In the genomic region with DNA sequence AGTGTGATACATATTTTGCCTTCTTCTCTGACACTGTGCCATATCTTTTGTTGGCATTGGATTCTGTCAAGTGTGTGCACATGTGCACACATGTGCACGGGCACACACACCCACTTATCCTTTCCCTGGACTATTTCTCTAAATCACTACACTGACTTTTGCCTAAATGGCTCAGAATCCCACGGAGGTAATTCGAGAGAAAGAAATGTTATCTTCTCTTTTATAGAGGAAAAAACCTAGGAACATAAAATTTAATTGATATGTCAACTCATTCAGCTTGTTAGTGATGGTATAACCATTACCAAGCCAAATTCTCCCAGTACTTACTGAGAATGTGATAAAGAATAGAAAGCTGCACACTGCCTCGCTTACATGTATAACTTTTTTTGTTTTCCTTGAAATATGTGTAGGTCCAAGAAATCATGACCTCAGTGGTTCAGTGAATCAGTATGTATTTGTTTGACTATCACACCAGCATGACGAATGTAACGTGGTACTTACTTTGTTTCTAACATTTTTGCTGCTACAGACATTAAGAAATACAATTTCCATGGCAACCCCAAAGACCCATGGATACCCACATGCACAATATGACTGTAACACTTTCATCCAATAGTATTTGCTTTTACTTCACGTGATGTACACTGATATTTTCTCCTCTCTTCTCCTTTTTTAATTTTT, we compare ENCODE assay signal across 1 cellular context.
TF ChIP-seq lines count a peak whose summit lies in the region.

No MANE protein-coding gene starts in this region.

TF ChIP-seq in HEK293, 187 proteins besides CTCF, POLR2A, EP300 and RAD21 (continued from another document):
- TF ChIP-seq ZBTB49 (tag by site-specific recombination; IDR thresholded peaks at IDR 0.05; ENCODE audit: low read depth) (no peak), KLF10 (tag by site-specific recombination; IDR thresholded peaks at IDR 0.05) (peak; percentile 59; the same call in 1 of the 2 replicates), ZNF514 (tag by site-specific recombination; IDR thresholded peaks at IDR 0.05) (no peak), ZNF174 (tag by site-specific recombination; IDR thresholded peaks at IDR 0.05) (no peak), ZNF585B (tag by site-specific recombination; IDR thresholded peaks at IDR 0.05) (no peak), ZBTB7A (tag by site-specific recombination; IDR thresholded peaks at IDR 0.05; ENCODE audit: low read depth) (no peak), ZNF561 (tag by site-specific recombination; IDR thresholded peaks at IDR 0.05; ENCODE audit: borderline replicate concordance) (no peak), ZNF843 (tag by site-specific recombination; IDR thresholded peaks at IDR 0.05) (peak; percentile 78), SP2 (tag by site-specific recombination; IDR thresholded peaks at IDR 0.05) (no peak), REPIN1 (tag by site-specific recombination; IDR thresholded peaks at IDR 0.05; ENCODE audit: low read depth) (no peak), ZBTB48 (tag by site-specific recombination; IDR thresholded peaks at IDR 0.05) (no peak), ZSCAN30 (tag by site-specific recombination; IDR thresholded peaks at IDR 0.05) (no peak), ZNF600 (tag by site-specific recombination; IDR thresholded peaks at IDR 0.05) (no peak), ZNF501 (tag by site-specific recombination; IDR thresholded peaks at IDR 0.05) (no peak), REST (tag by site-specific recombination; IDR thresholded peaks at IDR 0.05) (no peak), ZNF423 (tag by site-specific recombination; IDR thresholded peaks at IDR 0.05) (no peak), ZNF18 (tag by site-specific recombination; IDR thresholded peaks at IDR 0.05) (peak; percentile 79; the same call in 1 of the 2 replicates), KLF17 (tag by site-specific recombination; IDR thresholded peaks at IDR 0.05) (no peak), ZNF132 (tag by site-specific recombination; IDR thresholded peaks at IDR 0.05; ENCODE audit: borderline replicate concordance) (no peak), ZNF175 (tag by site-specific recombination; IDR thresholded peaks at IDR 0.05) (no peak), ZNF140 (tag by site-specific recombination; IDR thresholded peaks at IDR 0.05) (no peak), MZF1 (tag by site-specific recombination; IDR thresholded peaks at IDR 0.05; ENCODE audit: borderline replicate concordance) (0 out of 2 replicates have a peak, but pooled peaks have one; percentile 19), OSR2 (tag by site-specific recombination; IDR thresholded peaks at IDR 0.05) (peak; percentile 49; the same call in 1 of the 2 replicates), KLF9 (tag by site-specific recombination; IDR thresholded peaks at IDR 0.05; ENCODE audit: low read depth) (0 out of 2 replicates have a peak, but pooled peaks have one; percentile 28), ZNF571 (tag by site-specific recombination; IDR thresholded peaks at IDR 0.05) (no peak)
- TF ChIP-seq, protein P1, sequence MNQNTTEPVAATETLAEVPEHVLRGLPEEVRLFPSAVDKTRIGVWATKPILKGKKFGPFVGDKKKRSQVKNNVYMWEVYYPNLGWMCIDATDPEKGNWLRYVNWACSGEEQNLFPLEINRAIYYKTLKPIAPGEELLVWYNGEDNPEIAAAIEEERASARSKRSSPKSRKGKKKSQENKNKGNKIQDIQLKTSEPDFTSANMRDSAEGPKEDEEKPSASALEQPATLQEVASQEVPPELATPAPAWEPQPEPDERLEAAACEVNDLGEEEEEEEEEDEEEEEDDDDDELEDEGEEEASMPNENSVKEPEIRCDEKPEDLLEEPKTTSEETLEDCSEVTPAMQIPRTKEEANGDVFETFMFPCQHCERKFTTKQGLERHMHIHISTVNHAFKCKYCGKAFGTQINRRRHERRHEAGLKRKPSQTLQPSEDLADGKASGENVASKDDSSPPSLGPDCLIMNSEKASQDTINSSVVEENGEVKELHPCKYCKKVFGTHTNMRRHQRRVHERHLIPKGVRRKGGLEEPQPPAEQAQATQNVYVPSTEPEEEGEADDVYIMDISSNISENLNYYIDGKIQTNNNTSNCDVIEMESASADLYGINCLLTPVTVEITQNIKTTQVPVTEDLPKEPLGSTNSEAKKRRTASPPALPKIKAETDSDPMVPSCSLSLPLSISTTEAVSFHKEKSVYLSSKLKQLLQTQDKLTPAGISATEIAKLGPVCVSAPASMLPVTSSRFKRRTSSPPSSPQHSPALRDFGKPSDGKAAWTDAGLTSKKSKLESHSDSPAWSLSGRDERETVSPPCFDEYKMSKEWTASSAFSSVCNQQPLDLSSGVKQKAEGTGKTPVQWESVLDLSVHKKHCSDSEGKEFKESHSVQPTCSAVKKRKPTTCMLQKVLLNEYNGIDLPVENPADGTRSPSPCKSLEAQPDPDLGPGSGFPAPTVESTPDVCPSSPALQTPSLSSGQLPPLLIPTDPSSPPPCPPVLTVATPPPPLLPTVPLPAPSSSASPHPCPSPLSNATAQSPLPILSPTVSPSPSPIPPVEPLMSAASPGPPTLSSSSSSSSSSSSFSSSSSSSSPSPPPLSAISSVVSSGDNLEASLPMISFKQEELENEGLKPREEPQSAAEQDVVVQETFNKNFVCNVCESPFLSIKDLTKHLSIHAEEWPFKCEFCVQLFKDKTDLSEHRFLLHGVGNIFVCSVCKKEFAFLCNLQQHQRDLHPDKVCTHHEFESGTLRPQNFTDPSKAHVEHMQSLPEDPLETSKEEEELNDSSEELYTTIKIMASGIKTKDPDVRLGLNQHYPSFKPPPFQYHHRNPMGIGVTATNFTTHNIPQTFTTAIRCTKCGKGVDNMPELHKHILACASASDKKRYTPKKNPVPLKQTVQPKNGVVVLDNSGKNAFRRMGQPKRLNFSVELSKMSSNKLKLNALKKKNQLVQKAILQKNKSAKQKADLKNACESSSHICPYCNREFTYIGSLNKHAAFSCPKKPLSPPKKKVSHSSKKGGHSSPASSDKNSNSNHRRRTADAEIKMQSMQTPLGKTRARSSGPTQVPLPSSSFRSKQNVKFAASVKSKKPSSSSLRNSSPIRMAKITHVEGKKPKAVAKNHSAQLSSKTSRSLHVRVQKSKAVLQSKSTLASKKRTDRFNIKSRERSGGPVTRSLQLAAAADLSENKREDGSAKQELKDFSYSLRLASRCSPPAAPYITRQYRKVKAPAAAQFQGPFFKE (tag by site-specific recombination; IDR thresholded peaks at IDR 0.05; ENCODE audit: borderline replicate concordance), result no peak
- TF ChIP-seq, protein P2, sequence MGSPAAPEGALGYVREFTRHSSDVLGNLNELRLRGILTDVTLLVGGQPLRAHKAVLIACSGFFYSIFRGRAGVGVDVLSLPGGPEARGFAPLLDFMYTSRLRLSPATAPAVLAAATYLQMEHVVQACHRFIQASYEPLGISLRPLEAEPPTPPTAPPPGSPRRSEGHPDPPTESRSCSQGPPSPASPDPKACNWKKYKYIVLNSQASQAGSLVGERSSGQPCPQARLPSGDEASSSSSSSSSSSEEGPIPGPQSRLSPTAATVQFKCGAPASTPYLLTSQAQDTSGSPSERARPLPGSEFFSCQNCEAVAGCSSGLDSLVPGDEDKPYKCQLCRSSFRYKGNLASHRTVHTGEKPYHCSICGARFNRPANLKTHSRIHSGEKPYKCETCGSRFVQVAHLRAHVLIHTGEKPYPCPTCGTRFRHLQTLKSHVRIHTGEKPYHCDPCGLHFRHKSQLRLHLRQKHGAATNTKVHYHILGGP (tag by site-specific recombination; IDR thresholded peaks at IDR 0.05), result 0 out of 2 replicates have a peak, but pooled peaks have one; percentile 26
- TF ChIP-seq, protein P3, sequence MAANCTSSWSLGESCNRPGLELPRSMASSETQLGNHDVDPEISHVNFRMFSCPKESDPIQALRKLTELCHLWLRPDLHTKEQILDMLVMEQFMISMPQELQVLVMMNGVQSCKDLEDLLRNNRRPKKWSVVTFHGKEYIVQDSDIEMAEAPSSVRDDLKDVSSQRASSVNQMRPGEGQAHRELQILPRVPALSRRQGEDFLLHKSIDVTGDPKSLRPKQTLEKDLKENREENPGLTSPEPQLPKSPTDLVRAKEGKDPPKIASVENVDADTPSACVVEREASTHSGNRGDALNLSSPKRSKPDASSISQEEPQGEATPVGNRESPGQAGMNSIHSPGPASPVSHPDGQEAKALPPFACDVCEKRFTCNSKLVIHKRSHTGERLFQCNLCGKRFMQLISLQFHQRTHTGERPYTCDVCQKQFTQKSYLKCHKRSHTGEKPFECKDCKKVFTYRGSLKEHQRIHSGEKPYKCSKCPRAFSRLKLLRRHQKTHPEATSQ (tag by site-specific recombination; IDR thresholded peaks at IDR 0.05), result no peak
- TF ChIP-seq, protein P4, sequence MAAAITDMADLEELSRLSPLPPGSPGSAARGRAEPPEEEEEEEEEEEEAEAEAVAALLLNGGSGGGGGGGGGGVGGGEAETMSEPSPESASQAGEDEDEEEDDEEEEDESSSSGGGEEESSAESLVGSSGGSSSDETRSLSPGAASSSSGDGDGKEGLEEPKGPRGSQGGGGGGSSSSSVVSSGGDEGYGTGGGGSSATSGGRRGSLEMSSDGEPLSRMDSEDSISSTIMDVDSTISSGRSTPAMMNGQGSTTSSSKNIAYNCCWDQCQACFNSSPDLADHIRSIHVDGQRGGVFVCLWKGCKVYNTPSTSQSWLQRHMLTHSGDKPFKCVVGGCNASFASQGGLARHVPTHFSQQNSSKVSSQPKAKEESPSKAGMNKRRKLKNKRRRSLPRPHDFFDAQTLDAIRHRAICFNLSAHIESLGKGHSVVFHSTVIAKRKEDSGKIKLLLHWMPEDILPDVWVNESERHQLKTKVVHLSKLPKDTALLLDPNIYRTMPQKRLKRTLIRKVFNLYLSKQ (tag by site-specific recombination; IDR thresholded peaks at IDR 0.05; ENCODE audit: borderline replicate concordance), result no peak
